29 cellular contexts compared by ENCODE assay signal in genomic region chr2:239526666-239527415, GRCh38.
"Had no signal": no experiment of that assay in that cellular context is flagged by ENCODE, and none has a peak within 500 bp of the region (broad histone marks: within the 10 kb centered on the region; RNA-seq: fewer than 3 reads in every experiment).

No MANE protein-coding gene starts in this region.

- H3K4me1 Mint-ChIP-seq: memory B cell; naive thymus-derived CD4-positive, alpha-beta T cell; stimulated activated naive B cell treated with anti-CD40 and anti-IgM and Interleukin-4, amounts not matched to agents 10 μg/mL and 1 μg/mL and 100 μg/mL, for 72 hours had no signal

- H3K27ac ChIP-seq: left lung, parathyroid adenoma, right atrium auricular region, right lobe of liver, stomach, testis, thyroid gland, transverse colon, upper lobe of left lung, vagina had no signal

- H3K27me3 ChIP-seq: right atrium auricular region, right lobe of liver, testis, thyroid gland, transverse colon, upper lobe of left lung, vagina had no signal

- H3K9me3 ChIP-seq: left lung, mucosa of descending colon, right atrium auricular region, right lobe of liver, testis, thyroid gland, transverse colon, upper lobe of left lung, vagina had no signal

- H3K4me1 ChIP-seq: left lung, parathyroid adenoma, right lobe of liver, stomach, testis, thyroid gland, transverse colon, upper lobe of left lung had no signal

- DNase-seq: head of caudate nucleus; hypothalamus; islet precursor cell; kidney glomerular epithelial cell; left colon; left lung; midbrain; mucosa of descending colon; naive thymus-derived CD4-positive, alpha-beta T cell; nucleus accumbens; stimulated activated CD4-positive, alpha-beta T cell treated with anti-CD3 and anti-CD28 coated beads, Interleukin-12 subunit alpha, Interleukin-12 subunit beta, amount 100 ng/mL, for 4 hours; stimulated activated CD4-positive, alpha-beta T cell treated with anti-CD3 and anti-CD28 coated beads, Interleukin-15, amount 100 ng/mL, for 24 hours; stimulated activated CD4-positive, alpha-beta T cell treated with anti-CD3 and anti-CD28 coated beads, Interleukin-2, amount 100 ng/mL, for 24 hours; stimulated activated CD4-positive, alpha-beta T cell treated with anti-CD3 and anti-CD28 coated beads, Interleukin-4, amount 100 ng/mL, for 1 hour; stimulated activated naive B cell treated with anti-CD40 and anti-IgM and Interleukin-4, amounts not matched to agents 10 μg/mL and 1 μg/mL and 100 μg/mL, for 72 hours; stimulated activated naive CD8-positive, alpha-beta T cell treated with anti-CD3 and anti-CD28 coated beads, Interleukin-15, Interleukin-2, amounts not matched to agents 100 U/mL and 50 U/mL, for 24 hours; stomach; testis; thyroid gland; transverse colon; upper lobe of left lung had no signal

- H3K4me3 ChIP-seq: left lung, mucosa of descending colon, right atrium auricular region, right lobe of liver, smooth muscle cell, stomach, testis, thyroid gland, transverse colon, upper lobe of left lung, vagina had no signal

- H3K36me3 Mint-ChIP-seq: memory B cell; naive thymus-derived CD4-positive, alpha-beta T cell; natural killer cell treated with Interleukin-12 subunit alpha and Interleukin-12 subunit beta and Interleukin-15 and Interleukin-18, amount 100 ng/mL, for 72 hours had no signal

- H3K27ac Mint-ChIP-seq: memory B cell; naive thymus-derived CD4-positive, alpha-beta T cell; natural killer cell treated with Interleukin-12 subunit alpha and Interleukin-12 subunit beta and Interleukin-15 and Interleukin-18, amount 100 ng/mL, for 72 hours; progenitor cell of endocrine pancreas; stimulated activated naive B cell treated with anti-CD40 and anti-IgM and Interleukin-4, amounts not matched to agents 10 μg/mL and 1 μg/mL and 100 μg/mL, for 72 hours had no signal

- ATAC-seq: left colon; left lung; mucosa of descending colon; naive thymus-derived CD4-positive, alpha-beta T cell; natural killer cell treated with Interleukin-12 subunit alpha and Interleukin-12 subunit beta and Interleukin-15 and Interleukin-18, amount 100 ng/mL, for 72 hours; right lobe of liver; stimulated activated naive B cell treated with anti-CD40 and anti-IgM and Interleukin-4, amounts not matched to agents 10 μg/mL and 1 μg/mL and 100 μg/mL, for 72 hours; stimulated activated naive CD8-positive, alpha-beta T cell treated with anti-CD3 and anti-CD28 coated beads, Interleukin-15, Interleukin-2, amounts not matched to agents 100 U/mL and 50 U/mL, for 24 hours had no signal

- H3K9me3 Mint-ChIP-seq: natural killer cell treated with Interleukin-12 subunit alpha and Interleukin-12 subunit beta and Interleukin-15 and Interleukin-18, amount 100 ng/mL, for 72 hours had no signal

- H3K36me3 ChIP-seq: left lung, right atrium auricular region, right lobe of liver, stomach, thyroid gland, transverse colon, upper lobe of left lung, vagina had no signal

- H3K4me3 Mint-ChIP-seq: memory B cell; naive thymus-derived CD4-positive, alpha-beta T cell; natural killer cell treated with Interleukin-12 subunit alpha and Interleukin-12 subunit beta and Interleukin-15 and Interleukin-18, amount 100 ng/mL, for 72 hours; stimulated activated naive B cell treated with anti-CD40 and anti-IgM and Interleukin-4, amounts not matched to agents 10 μg/mL and 1 μg/mL and 100 μg/mL, for 72 hours had no signal
